In the genomic region with DNA sequence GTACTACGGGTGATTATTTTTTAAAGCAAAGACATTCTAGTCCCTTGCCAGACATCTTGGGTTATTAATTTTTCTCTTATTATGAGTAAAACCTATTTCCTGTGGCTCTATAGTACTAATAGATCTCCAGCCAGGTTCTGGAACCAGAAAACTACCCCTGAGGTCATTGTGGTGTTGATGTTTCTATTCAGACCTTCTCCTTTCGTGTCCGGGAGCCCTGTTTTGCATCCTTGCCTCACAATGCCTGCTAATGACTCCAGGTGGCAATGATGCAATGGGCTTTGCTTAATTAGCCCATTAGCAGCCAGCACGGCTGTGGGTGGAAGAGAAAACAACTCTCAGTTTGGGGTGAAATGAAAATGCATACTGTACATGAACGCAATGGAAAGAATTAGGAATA, we compare ENCODE assay signal across 13 cellular contexts.
DNase-seq lines count a peak whose midpoint lies in the region; ATAC-seq and TF ChIP-seq lines count a peak whose summit lies in the region.
"Had no signal": no experiment of that assay in that cellular context is flagged by ENCODE, and none has a peak within 500 bp of the region (broad histone marks: within the 10 kb centered on the region; RNA-seq: fewer than 3 reads in every experiment).

No MANE protein-coding gene starts in this region.

- H3K4me3 Mint-ChIP-seq in brain = peak overlapping the region in 2 of 5 experiments; percentile 10 to 46
- H3K4me3 Mint-ChIP-seq: activated naive CD8-positive, alpha-beta T cell treated with anti-CD3 and anti-CD28 coated beads for 36 hours; naive B cell; T-helper 1 cell treated with Interleukin-12 subunit alpha and Interleukin-12 subunit beta and Interleukin-4 antibody, amounts not matched to agents 30 μg/mL and 1 μg/mL, for 36 hours had no signal

- H3K27ac Mint-ChIP-seq in brain = peak overlapping the region; percentile 12 to 79 (median 44)
- H3K27ac Mint-ChIP-seq: activated naive CD8-positive, alpha-beta T cell treated with anti-CD3 and anti-CD28 coated beads for 36 hours; naive B cell; T-helper 1 cell treated with Interleukin-12 subunit alpha and Interleukin-12 subunit beta and Interleukin-4 antibody, amounts not matched to agents 30 μg/mL and 1 μg/mL, for 36 hours had no signal

- no peaks in the 10 kb centered on the region for H3K36me3 Mint-ChIP-seq in brain
- H3K36me3 Mint-ChIP-seq: activated naive CD8-positive, alpha-beta T cell treated with anti-CD3 and anti-CD28 coated beads for 36 hours; naive B cell had no signal

- H3K27me3 Mint-ChIP-seq in brain = peaks cover under 1% of the 10 kb centered on the region
- H3K27me3 Mint-ChIP-seq: activated naive CD8-positive, alpha-beta T cell treated with anti-CD3 and anti-CD28 coated beads for 36 hours had no signal

- DNase-seq in DMS114 treated with DMSO at 0.1 percent for 48 hours (lab: John Stamatoyannopoulos, UW; ENCODE audit: unreplicated experiment) (no peak), HuH-7.5 (ENCODE audit: low spot score) (no peak), glomerular visceral epithelial cell (ENCODE audit: extremely low spot score) (no peak)
- DNase-seq: activated naive CD8-positive, alpha-beta T cell treated with anti-CD3 and anti-CD28 coated beads for 36 hours; left cardiac atrium; naive B cell; NCI-H526 treated with DMSO at 0.1 percent for 48 hours had no signal

- H3K4me1 Mint-ChIP-seq in brain = peaks cover 8% of the 10 kb centered on the region
- H3K4me1 Mint-ChIP-seq: activated naive CD8-positive, alpha-beta T cell treated with anti-CD3 and anti-CD28 coated beads for 36 hours; naive B cell had no signal

- TF ChIP-seq CTCF in brain (conservative IDR thresholded peaks at IDR 0.05) = no peak

- peaks cover 4 to 14% (median 13%) of the 10 kb centered on the region in 5 experiments for H3K9me3 Mint-ChIP-seq in brain
- H3K9me3 Mint-ChIP-seq: activated naive CD8-positive, alpha-beta T cell treated with anti-CD3 and anti-CD28 coated beads for 36 hours had no signal

- peak; percentile 89 for ATAC-seq in GM18519 (IDR thresholded peaks at IDR 0.05; ENCODE audit: low FRiP score, unreplicated experiment)
- ATAC-seq in GM21619 (IDR thresholded peaks at IDR 0.05; ENCODE audit: unreplicated experiment) = peak; percentile 80
- peak; percentile 89 for ATAC-seq in HG03558 (IDR thresholded peaks at IDR 0.05; ENCODE audit: extremely low read depth, unreplicated experiment)
- no peak for ATAC-seq in HG02642 (IDR thresholded peaks at IDR 0.05; ENCODE audit: poor library complexity, unreplicated experiment)
- ATAC-seq: left cardiac atrium had no signal
